10 cellular contexts compared by ENCODE assay signal in genomic region chr2:239226677-239227076, GRCh38.
DNase-seq lines count a peak whose midpoint lies in the region; ATAC-seq and TF ChIP-seq lines count a peak whose summit lies in the region.
"Had no signal": no experiment of that assay in that cellular context is flagged by ENCODE, and none has a peak within 500 bp of the region (broad histone marks: within the 10 kb centered on the region; RNA-seq: fewer than 3 reads in every experiment).

No MANE protein-coding gene starts in this region.

- H3K4me3 ChIP-seq in heart left ventricle (no peak overlapping the region), endodermal cell (ENCODE audit: low read length) (no peak overlapping the region), uterus (no peak overlapping the region)
- H3K4me3 ChIP-seq: cardiac muscle cell had no signal

- H3K9me3 Mint-ChIP-seq in endodermal cell (no peaks in the 10 kb centered on the region), neural crest cell (no peaks in the 10 kb centered on the region)

- DNase-seq in heart left ventricle (no peak), cardiac septum (ENCODE audit: low spot score) (no peak), endodermal cell (no peak), neural crest cell (ENCODE audit: low read depth, low spot score) (no peak), uterus (no peak), HuH-7 (ENCODE audit: low spot score) (no peak), DMS79 (lab: John Stamatoyannopoulos, UW) (no peak), NCI-H226 (no peak)

- no peaks in the 10 kb centered on the region for H3K27me3 ChIP-seq in heart left ventricle
- no peaks in the 10 kb centered on the region for H3K27me3 ChIP-seq in endodermal cell (ENCODE audit: control insufficient read depth, insufficient read depth, low read length, poor library complexity, severe bottlenecking)
- H3K27me3 ChIP-seq in uterus, result no peaks in the 10 kb centered on the region
- H3K27me3 ChIP-seq: cardiac muscle cell had no signal

- H3K4me3 Mint-ChIP-seq in endodermal cell (no peak overlapping the region), neural crest cell (no peak overlapping the region)

- H3K4me1 Mint-ChIP-seq in endodermal cell, result peaks cover 17% of the 10 kb centered on the region
- H3K4me1 Mint-ChIP-seq in neural crest cell, result peaks cover 77% of the 10 kb centered on the region

- TF ChIP-seq POLR2A in heart left ventricle (IDR thresholded peaks at IDR 0.05) (no peak), uterus (IDR thresholded peaks at IDR 0.05) (no peak)

- TF ChIP-seq CTCF in heart left ventricle (IDR thresholded peaks at IDR 0.05), result peak in 7 of 12 donors; percentile 7 to 48 (median 23)
- no peak for TF ChIP-seq CTCF in endodermal cell (conservative IDR thresholded peaks at IDR 0.05)
- TF ChIP-seq CTCF in neural crest cell (conservative IDR thresholded peaks at IDR 0.05), result no peak
- TF ChIP-seq CTCF in uterus (IDR thresholded peaks at IDR 0.05), result no peak

- no peaks in the 10 kb centered on the region for H3K36me3 Mint-ChIP-seq in endodermal cell (ENCODE audit: low read depth)
- H3K36me3 Mint-ChIP-seq in neural crest cell (ENCODE audit: low read depth), result peaks cover 3% of the 10 kb centered on the region

- intact Hi-C loops in heart left ventricle (cut with DNase I), result loop anchor here in 3 of 10 donors (5.0 to 10.0 kb wide), 3 partner anchors 61 to 168 kb away; no protein-coding TSS in a partner anchor
- intact Hi-C loops in cardiac septum (cut with DNase I), result loop anchor here (5.0 kb wide), 2 partner anchors 81 to 171 kb away; no protein-coding TSS in a partner anchor
- intact Hi-C loops in uterus (cut with DNase I; ENCODE audit: low total_unique reads), result no loop called here

- H3K9me3 ChIP-seq in heart left ventricle, result no peaks in the 10 kb centered on the region
- H3K9me3 ChIP-seq in endodermal cell (ENCODE audit: control insufficient read depth, low read length), result no peaks in the 10 kb centered on the region
- H3K9me3 ChIP-seq in uterus, result no peaks in the 10 kb centered on the region

- no peaks in the 10 kb centered on the region for H3K27me3 Mint-ChIP-seq in endodermal cell (ENCODE audit: insufficient read depth)
- no peaks in the 10 kb centered on the region for H3K27me3 Mint-ChIP-seq in neural crest cell (ENCODE audit: low read depth)

- H3K27ac ChIP-seq in heart left ventricle, result peak overlapping the region; percentile 31 to 93 (median 64)
- no peak overlapping the region for H3K27ac ChIP-seq in endodermal cell (ENCODE audit: low read depth, low read length)
- peak overlapping the region; percentile 81 to 97 for H3K27ac ChIP-seq in uterus
- H3K27ac ChIP-seq: cardiac muscle cell had no signal

- 48 to 65% (median 54%) methylated on average over 7 of the region's 7 CpGs for WGBS in heart left ventricle, 4 donors
- WGBS in endodermal cell (ENCODE audit: insufficient coverage in 1 of 2, insufficient read length in 1 of 2), 2 experiments, result 92 to 94% methylated on average over 5 to 7 of the region's 7 CpGs

- H3K36me3 ChIP-seq in heart left ventricle (no peaks in the 10 kb centered on the region), endodermal cell (ENCODE audit: control insufficient read depth, insufficient read depth, low read length) (no peaks in the 10 kb centered on the region), uterus (no peaks in the 10 kb centered on the region)
- H3K36me3 ChIP-seq: cardiac muscle cell had no signal

- peak in 3 of 4 donors; percentile 19 to 54 (median 34) for ATAC-seq in heart left ventricle
- ATAC-seq: activated CD4-positive, CD25-positive, alpha-beta regulatory T cell treated with anti-CD3 and anti-CD28 coated beads, Interleukin-2, amount 50 U/mL, for 24 hours had no signal

- peaks cover 12 to 86% (median 67%) of the 10 kb centered on the region in 12 donors for H3K4me1 ChIP-seq in heart left ventricle
- peaks cover 5% of the 10 kb centered on the region for H3K4me1 ChIP-seq in endodermal cell (ENCODE audit: control insufficient read depth, insufficient read depth, low read length)
- peaks cover 4 to 17% of the 10 kb centered on the region in 2 donors for H3K4me1 ChIP-seq in uterus

- H3K27ac Mint-ChIP-seq in endodermal cell (peak overlapping the region; percentile 24), neural crest cell (ENCODE audit: unreplicated experiment) (peak overlapping the region; percentile 46)

- no peak overlapping the region for H3K9ac ChIP-seq in endodermal cell (ENCODE audit: extremely low read depth, low read length, poor library complexity, severe bottlenecking)

Comparison
In these comparisons a context has a peak if more than half of its experiments do, and no peak if none do; other contexts are left out.
1. CTCF ChIP-seq: peak in heart left ventricle (7 of 12); none in endodermal cell (single experiment), neural crest cell (single experiment) and uterus (0 of 4).